Comparison of ENCODE assay signal across 27 cellular contexts in genomic region chr12:12121022-12121421, GRCh38. TPM values are rescaled to one million over a fixed set of nuclear protein-coding genes. Genes with fewer than 3 reads are reported as not detected.
DNase-seq lines count a peak whose midpoint lies in the region; ATAC-seq and TF ChIP-seq lines count a peak whose summit lies in the region.
"Had no signal": no experiment of that assay in that cellular context is flagged by ENCODE, and none has a peak within 500 bp of the region (broad histone marks: within the 10 kb centered on the region; RNA-seq: fewer than 3 reads in every experiment).

No MANE protein-coding gene starts in this region.

- no peaks in the 10 kb centered on the region for H3K79me2 ChIP-seq in GM23248 (ENCODE audit: insufficient read depth)

- no peaks in the 10 kb centered on the region for H3K27me3 Mint-ChIP-seq in glutamatergic neuron (ENCODE audit: unreplicated experiment)
- H3K27me3 Mint-ChIP-seq: CD4-positive, alpha-beta memory T cell had no signal

- H3K9me3 ChIP-seq in GM23248 (ENCODE audit: low read depth), result no peaks in the 10 kb centered on the region
- no peaks in the 10 kb centered on the region for H3K9me3 ChIP-seq in thyroid gland
- H3K9me3 ChIP-seq: A549; BLaER1 treated with 17β-estradiol and CSF1 and Interleukin-3, amounts not matched to agents 10 nM and 100 nM had no signal

- no peaks in the 10 kb centered on the region for H3K36me3 Mint-ChIP-seq in glutamatergic neuron (ENCODE audit: unreplicated experiment)

- ATAC-seq in HG02884 (IDR thresholded peaks at IDR 0.05; ENCODE audit: unreplicated experiment), result no peak
- no peak for ATAC-seq in GM19328 (IDR thresholded peaks at IDR 0.05; ENCODE audit: unreplicated experiment)
- no peak for ATAC-seq in HG03571 (IDR thresholded peaks at IDR 0.05; ENCODE audit: unreplicated experiment)
- ATAC-seq: HCT116 had no signal

- no peak overlapping the region for H3K4me3 Mint-ChIP-seq in glutamatergic neuron (ENCODE audit: unreplicated experiment)
- H3K4me3 Mint-ChIP-seq: CD4-positive, alpha-beta memory T cell had no signal

- in situ Hi-C loops in GM23248 (cut with MboI), result no loop called here

- H3K36me3 ChIP-seq in GM23248 (ENCODE audit: low read depth) (peaks cover 27% of the 10 kb centered on the region), thyroid gland (peaks cover 0 to 3% of the 10 kb centered on the region in 2 donors)

- H3K4me1 Mint-ChIP-seq in glutamatergic neuron (ENCODE audit: low read depth, unreplicated experiment), result no peaks in the 10 kb centered on the region
- H3K4me1 Mint-ChIP-seq: CD4-positive, alpha-beta memory T cell had no signal

- peak; percentile 12 for DNase-seq in GM23248
- DNase-seq in NCI-H526 (lab: John Stamatoyannopoulos, UW), result peak; percentile 69 to 86
- peak; percentile 17 for DNase-seq in glutamatergic neuron
- DNase-seq in thyroid gland, result peak; percentile 8 to 13
- DNase-seq: AML-193; CD4-positive, alpha-beta memory T cell; COR-L47; DMS53; NCI-H1092; NCI-H1436; NCI-H187; NCI-H2081 treated with DMSO at 0.1 percent for 48 hours; NCI-H2171 treated with DMSO at 0.1 percent for 48 hours; NCI-H345; NCI-H524; NCI-H82; NK-92 treated with Interleukin-12 subunit alpha and Interleukin-12 subunit beta, amount 100 ng/mL, for 24 hours; PC-9; SHP77 treated with DMSO at 0.1 percent for 48 hours had no signal

- H3K9ac ChIP-seq in GM23248, result no peak overlapping the region
- H3K9ac ChIP-seq: BLaER1 treated with 17β-estradiol and CSF1 and Interleukin-3, amounts not matched to agents 10 nM and 100 nM had no signal

- no peak overlapping the region for H2AFZ ChIP-seq in GM23248
- H2AFZ ChIP-seq: PC-9 had no signal

- TF ChIP-seq CTCF in glutamatergic neuron (IDR thresholded peaks at IDR 0.05; ENCODE audit: partially characterized antibody, unreplicated experiment), result no peak
- no peak for TF ChIP-seq CTCF in thyroid gland (IDR thresholded peaks at IDR 0.05)

- intact Hi-C loops in thyroid gland (cut with DNase I), result no loop called here

- no peaks in the 10 kb centered on the region for H3K27me3 ChIP-seq in GM23248 (replicated peaks; ENCODE audit: insufficient read depth)
- H3K27me3 ChIP-seq in thyroid gland, result no peaks in the 10 kb centered on the region
- H3K27me3 ChIP-seq: BLaER1 treated with 17β-estradiol and CSF1 and Interleukin-3, amounts not matched to agents 10 nM and 100 nM had no signal

- no peaks in the 10 kb centered on the region for H3F3A ChIP-seq in GM23248 (ENCODE audit: insufficient read depth)

- no peaks in the 10 kb centered on the region for H4K20me1 ChIP-seq in GM23248 (ENCODE audit: insufficient read depth)
- H4K20me1 ChIP-seq: BLaER1 treated with 17β-estradiol and CSF1 and Interleukin-3, amounts not matched to agents 10 nM and 100 nM had no signal

- no peaks in the 10 kb centered on the region for H3K4me1 ChIP-seq in GM23248 (ENCODE audit: insufficient read depth)
- H3K4me1 ChIP-seq in thyroid gland, result peaks cover 36 to 41% of the 10 kb centered on the region in 2 donors
- H3K4me1 ChIP-seq: BLaER1 treated with 17β-estradiol and CSF1 and Interleukin-3, amounts not matched to agents 10 nM and 100 nM had no signal

- H3K9me2 ChIP-seq in GM23248 (ENCODE audit: insufficient read depth), result no peaks in the 10 kb centered on the region

- H3K27ac Mint-ChIP-seq in glutamatergic neuron (ENCODE audit: unreplicated experiment), result no peak overlapping the region
- H3K27ac Mint-ChIP-seq: CD4-positive, alpha-beta memory T cell had no signal

- 81 to 82% methylated on average over 4 to 5 of the region's 5 CpGs for WGBS in GM23248 (ENCODE audit: low coverage in 1 of 2, low lambda C conversion rate in 2 of 2, missing lambda C conversion rate in 2 of 2), 2 experiments
- WGBS in thyroid gland, 2 donors, result 77 to 84% methylated on average over 5 of the region's 5 CpGs

- no peaks in the 10 kb centered on the region for H3K9me3 Mint-ChIP-seq in glutamatergic neuron (ENCODE audit: unreplicated experiment)
- H3K9me3 Mint-ChIP-seq: CD4-positive, alpha-beta memory T cell had no signal

- H3K27ac ChIP-seq in GM23248, result no peak overlapping the region
- H3K27ac ChIP-seq in thyroid gland, result peak overlapping the region; percentile 65 to 89 (median 73)
- H3K27ac ChIP-seq: A549; BLaER1 treated with 17β-estradiol and CSF1 and Interleukin-3, amounts not matched to agents 10 nM and 100 nM; PC-9 had no signal

- TF ChIP-seq POLR2A in thyroid gland (IDR thresholded peaks at IDR 0.05), result no peak

- no peak overlapping the region for H3K4me2 ChIP-seq in GM23248 (ENCODE audit: unreplicated experiment)
- H3K4me2 ChIP-seq: A549; BLaER1 treated with 17β-estradiol and CSF1 and Interleukin-3, amounts not matched to agents 10 nM and 100 nM; PC-9 had no signal

- no peak overlapping the region for H3K4me3 ChIP-seq in GM23248
- H3K4me3 ChIP-seq in thyroid gland (replicated peaks in 1 of 3), result no peak overlapping the region
- H3K4me3 ChIP-seq: A549; BLaER1 treated with 17β-estradiol and CSF1 and Interleukin-3, amounts not matched to agents 10 nM and 100 nM; PC-9 had no signal

RNA-seq across cellular contexts. Expression of gene BCL2L14, which starts 50.3 kb away (rescaled TPM):
- total RNA-seq in GM23248 (2014; rRNA removed; shearing (Covaris generic)), result not detected in 2 replicates
- not detected in 2 replicates for polyA plus RNA-seq in GM23248 (2016; fragmentation: Nextera tagmentation; extraction: Ambion mirVana)
- not detected for total RNA-seq in glutamatergic neuron (ENCODE audit: unreplicated experiment)
- total RNA-seq in thyroid gland, result under 1 TPM in 1 of 4 donors, not detected in 3; 0.81 TPM
- total RNA-seq: Daoy, H4 had no signal

Comparison
In these comparisons a context has a peak if more than half of its experiments do, and no peak if none do; other contexts are left out.
1. DNase-seq: peak in every context shown above with its lines; median percentile 78 in NCI-H526; 17 in glutamatergic neuron; 12 in GM23248; 10 in thyroid gland.